17 cellular contexts compared by ENCODE assay signal in genomic region chr13:78201411-78201810, GRCh38.
DNase-seq lines count a peak whose midpoint lies in the region; ATAC-seq and TF ChIP-seq lines count a peak whose summit lies in the region.
"Had no signal": no experiment of that assay in that cellular context is flagged by ENCODE, and none has a peak within 500 bp of the region (broad histone marks: within the 10 kb centered on the region; RNA-seq: fewer than 3 reads in every experiment).

No MANE protein-coding gene starts in this region.

- DNase-seq in GM12864 (ENCODE audit: low read depth) = peak; percentile 10
- DNase-seq in GM19240 (ENCODE audit: insufficient read length, low spot score) = peak; percentile 1
- no peak for DNase-seq in SJCRH30
- DNase-seq in DMS53 (lab: John Stamatoyannopoulos, UW) = no peak
- no peak for DNase-seq in hypothalamus (lab: John Stamatoyannopoulos, UW)
- DNase-seq: activated CD4-positive, alpha-beta T cell treated with anti-CD3 and anti-CD28 coated beads for 36 hours; activated T-cell treated with anti-CD3 and anti-CD28 coated beads, Interleukin-2, amount 50 U/mL, for 48 hours; adrenal gland; KBM-7; NCI-H1436; NCI-H524; Peyer's patch; psoas muscle; testis had no signal

- H3K36me3 ChIP-seq in SJCRH30 = no peaks in the 10 kb centered on the region
- H3K36me3 ChIP-seq in gastroesophageal sphincter = no peaks in the 10 kb centered on the region
- H3K36me3 ChIP-seq: adrenal gland, Peyer's patch had no signal

- no peaks in the 10 kb centered on the region for H3K4me1 ChIP-seq in SJCRH30
- H3K4me1 ChIP-seq in gastroesophageal sphincter = no peaks in the 10 kb centered on the region
- H3K4me1 ChIP-seq: adrenal gland, Peyer's patch, psoas muscle, testis had no signal

- ATAC-seq in HG02610 (IDR thresholded peaks at IDR 0.05; ENCODE audit: unreplicated experiment) (peak; percentile 82), HG03439 (IDR thresholded peaks at IDR 0.05; ENCODE audit: unreplicated experiment) (peak; percentile 67), gastroesophageal sphincter (no peak)
- ATAC-seq: activated CD4-positive, alpha-beta T cell treated with anti-CD3 and anti-CD28 coated beads for 36 hours; psoas muscle had no signal

- H3K27ac ChIP-seq in SJCRH30 (no peak overlapping the region), gastroesophageal sphincter (no peak overlapping the region)
- H3K27ac ChIP-seq: adrenal gland, Peyer's patch, psoas muscle, testis had no signal

- TF ChIP-seq POLR2A in gastroesophageal sphincter (IDR thresholded peaks at IDR 0.05) = no peak

- no peak for TF ChIP-seq CTCF in GM12864 (IDR thresholded peaks at IDR 0.05; ENCODE audit: low read depth, low read length, missing control alignments)
- no peak for TF ChIP-seq CTCF in gastroesophageal sphincter (IDR thresholded peaks at IDR 0.05)

- H3K27me3 ChIP-seq in SJCRH30 = no peaks in the 10 kb centered on the region
- no peaks in the 10 kb centered on the region for H3K27me3 ChIP-seq in gastroesophageal sphincter
- H3K27me3 ChIP-seq: adrenal gland, Peyer's patch, testis had no signal

- H3K9me3 ChIP-seq in SJCRH30 (replicated peaks) = no peaks in the 10 kb centered on the region
- no peaks in the 10 kb centered on the region for H3K9me3 ChIP-seq in gastroesophageal sphincter
- H3K9me3 ChIP-seq: adrenal gland, Peyer's patch, psoas muscle, testis had no signal

- no peak overlapping the region for H3K4me3 ChIP-seq in GM12864 (ENCODE audit: low read depth, low read length)
- H3K4me3 ChIP-seq in SJCRH30 = no peak overlapping the region
- H3K4me3 ChIP-seq in gastroesophageal sphincter = no peak overlapping the region
- H3K4me3 ChIP-seq: adrenal gland, Peyer's patch, psoas muscle, testis had no signal

- 77 to 81% methylated on average over 3 of the region's 3 CpGs for WGBS in gastroesophageal sphincter (ENCODE audit: low coverage in 1 of 2), 2 donors

- no peak for TF ChIP-seq EP300 in gastroesophageal sphincter (IDR thresholded peaks at IDR 0.05)

Comparison
In these comparisons a context has a peak if more than half of its experiments do, and no peak if none do; other contexts are left out.
1. DNase-seq: peak in GM12864 (single experiment) and GM19240 (single experiment); none in SJCRH30 (0 of 2), DMS53 (single experiment) and hypothalamus (0 of 51).